1 cellular context compared by ENCODE assay signal in genomic region chr6:34157851-34158250, GRCh38.
TF ChIP-seq lines count a peak whose summit lies in the region.

No MANE protein-coding gene starts in this region.

TF ChIP-seq in SK-N-SH treated with all-trans-retinoic acid at 6 μM for 48 hours, 23 proteins besides CTCF, POLR2A, EP300 and RAD21 (continued from another document):
- no peak for TF ChIP-seq ISL1 (CRISPR knock-in tag; IDR thresholded peaks at IDR 0.05)
- no peak for TF ChIP-seq ESRRG (CRISPR knock-in tag; IDR thresholded peaks at IDR 0.05)
- TF ChIP-seq TOX (CRISPR knock-in tag; IDR thresholded peaks at IDR 0.05; ENCODE audit: borderline replicate concordance): no peak
- no peak for TF ChIP-seq CSDC2 (CRISPR knock-in tag; IDR thresholded peaks at IDR 0.05)
